8 cellular contexts compared by ENCODE assay signal in the genomic region with DNA sequence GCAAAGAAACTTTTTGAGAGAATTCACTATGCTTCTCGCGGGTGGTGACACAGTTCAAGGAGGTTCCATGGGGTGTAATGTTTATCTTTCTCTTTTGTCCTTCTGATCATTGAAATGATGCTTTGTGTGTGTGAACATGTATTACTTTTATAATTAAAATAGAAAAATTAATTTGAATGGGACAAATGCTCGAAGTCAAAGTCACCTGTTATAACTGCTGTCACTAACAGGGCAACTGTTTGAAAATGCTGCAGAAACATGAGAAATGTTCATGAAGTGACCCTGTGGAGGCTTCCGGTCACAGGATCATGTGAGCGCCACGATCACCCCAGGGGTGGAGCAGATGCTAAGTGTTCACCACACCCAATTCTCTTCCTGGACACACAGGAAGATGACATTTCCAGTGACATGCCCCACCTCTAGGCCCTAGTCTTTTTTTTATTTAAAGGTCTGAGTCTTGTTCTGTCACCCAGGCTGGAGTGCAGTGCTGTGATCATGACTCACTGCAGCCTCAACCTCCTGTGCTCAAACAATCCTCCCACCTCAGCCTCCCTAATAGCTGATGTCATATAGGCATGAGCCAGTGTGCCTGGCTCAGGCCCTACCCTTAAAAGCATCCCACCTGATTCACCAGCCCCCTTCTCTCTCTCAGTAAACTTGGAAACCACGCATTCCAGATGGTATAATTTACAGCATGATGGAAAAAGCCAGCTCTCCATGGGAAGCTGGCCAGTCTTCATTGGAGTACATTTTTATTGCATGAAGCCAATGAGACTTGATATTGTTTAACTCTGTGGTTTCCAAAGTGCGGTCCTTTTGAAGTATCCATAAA. TPM values are rescaled to one million over a fixed set of nuclear protein-coding genes. Genes with fewer than 3 reads are reported as not detected.
DNase-seq lines count a peak whose midpoint lies in the region; ATAC-seq, FAIRE-seq and TF ChIP-seq lines count a peak whose summit lies in the region.

No MANE protein-coding gene starts in this region.

- TF ChIP-seq CTCF in nephron progenitor cell (IDR thresholded peaks at IDR 0.05), result no peak

- no peak for FAIRE-seq in GM12892 (lab: Jason Lieb, UNC)

- no peak for TF ChIP-seq POLR2A in GM12892 (IDR thresholded peaks at IDR 0.05; ENCODE audit: low read depth, low read length)

- H3K9me3 Mint-ChIP-seq in activated naive CD8-positive, alpha-beta T cell treated with anti-CD3 and anti-CD28 coated beads, Interleukin-2, amount 50 U/mL, for 24 hours, result no peaks in the 10 kb centered on the region
- H3K9me3 Mint-ChIP-seq in nephron progenitor cell, result no peaks in the 10 kb centered on the region

- peak; percentile 93 for ATAC-seq in activated naive CD8-positive, alpha-beta T cell treated with anti-CD3 and anti-CD28 coated beads, Interleukin-2, amount 50 U/mL, for 24 hours
- ATAC-seq in GM21717 (IDR thresholded peaks at IDR 0.05; ENCODE audit: unreplicated experiment) (no peak), HG03469 (IDR thresholded peaks at IDR 0.05; ENCODE audit: unreplicated experiment) (no peak)

- H3K27ac Mint-ChIP-seq in activated naive CD8-positive, alpha-beta T cell treated with anti-CD3 and anti-CD28 coated beads, Interleukin-2, amount 50 U/mL, for 24 hours, result peak overlapping the region; percentile 60
- H3K27ac Mint-ChIP-seq in nephron progenitor cell, result peak overlapping the region; percentile 10

- H3K4me1 Mint-ChIP-seq in activated naive CD8-positive, alpha-beta T cell treated with anti-CD3 and anti-CD28 coated beads, Interleukin-2, amount 50 U/mL, for 24 hours, result peaks cover 45% of the 10 kb centered on the region
- no peaks in the 10 kb centered on the region for H3K4me1 Mint-ChIP-seq in nephron progenitor cell

- no peak overlapping the region for H3K4me3 Mint-ChIP-seq in activated naive CD8-positive, alpha-beta T cell treated with anti-CD3 and anti-CD28 coated beads, Interleukin-2, amount 50 U/mL, for 24 hours
- H3K4me3 Mint-ChIP-seq in nephron progenitor cell, result no peak overlapping the region

- DNase-seq in GM12892 (ENCODE audit: insufficient read length), result peak; percentile 57
- DNase-seq in NCI-H446 (lab: John Stamatoyannopoulos, UW), result peak; percentile 32 to 69
- DNase-seq in activated naive CD8-positive, alpha-beta T cell treated with anti-CD3 and anti-CD28 coated beads, Interleukin-2, amount 50 U/mL, for 24 hours, result peak; percentile 33
- DNase-seq in nephron progenitor cell, result no peak
- no peak for DNase-seq in NCI-H2029 treated with DMSO at 0.1 percent for 48 hours (lab: John Stamatoyannopoulos, UW)
- DNase-seq in NCI-H2081 treated with DMSO at 0.1 percent for 48 hours (lab: John Stamatoyannopoulos, UW), result no peak

- peaks cover 6% of the 10 kb centered on the region for H3K36me3 Mint-ChIP-seq in activated naive CD8-positive, alpha-beta T cell treated with anti-CD3 and anti-CD28 coated beads, Interleukin-2, amount 50 U/mL, for 24 hours (ENCODE audit: low read depth)
- H3K36me3 Mint-ChIP-seq in nephron progenitor cell (ENCODE audit: low read depth), result no peaks in the 10 kb centered on the region

- H3K27me3 Mint-ChIP-seq in activated naive CD8-positive, alpha-beta T cell treated with anti-CD3 and anti-CD28 coated beads, Interleukin-2, amount 50 U/mL, for 24 hours, result no peaks in the 10 kb centered on the region
- H3K27me3 Mint-ChIP-seq in nephron progenitor cell (ENCODE audit: low read depth, poor library complexity), result peaks cover 69% of the 10 kb centered on the region

RNA-seq across cellular contexts. Expression of a gene that starts 21.1 kb away (rescaled TPM):
- 0.40 TPM for polyA plus RNA-seq in GM12892 (2012; ENCODE audit: missing spikeins)

RNA-seq across cellular contexts. Expression of a gene that starts 23.4 kb away (rescaled TPM):
- 35.2 TPM for polyA plus RNA-seq in GM12892 (2012; ENCODE audit: missing spikeins)

RNA-seq across cellular contexts. Expression of a gene that starts 24.2 kb away (rescaled TPM):
- polyA plus RNA-seq in GM12892 (2012; ENCODE audit: missing spikeins), result 9.3 TPM

RNA-seq across cellular contexts. Expression of a gene that starts 57.9 kb away (rescaled TPM):
- polyA plus RNA-seq in GM12892 (2012; ENCODE audit: missing spikeins), result 25.9 TPM

Comparison
In these comparisons a context has a peak if more than half of its experiments do, and no peak if none do; other contexts are left out.
1. DNase-seq: peak in GM12892 (single experiment), NCI-H446 (2 of 2) and activated naive CD8-positive, alpha-beta T cell treated with anti-CD3 and anti-CD28 coated beads, Interleukin-2, amount 50 U/mL, for 24 hours (single experiment); none in nephron progenitor cell (single experiment), NCI-H2029 treated with DMSO at 0.1 percent for 48 hours (single experiment) and NCI-H2081 treated with DMSO at 0.1 percent for 48 hours (single experiment).